Comparison of ENCODE assay signal across 8 cellular contexts in the genomic region with DNA sequence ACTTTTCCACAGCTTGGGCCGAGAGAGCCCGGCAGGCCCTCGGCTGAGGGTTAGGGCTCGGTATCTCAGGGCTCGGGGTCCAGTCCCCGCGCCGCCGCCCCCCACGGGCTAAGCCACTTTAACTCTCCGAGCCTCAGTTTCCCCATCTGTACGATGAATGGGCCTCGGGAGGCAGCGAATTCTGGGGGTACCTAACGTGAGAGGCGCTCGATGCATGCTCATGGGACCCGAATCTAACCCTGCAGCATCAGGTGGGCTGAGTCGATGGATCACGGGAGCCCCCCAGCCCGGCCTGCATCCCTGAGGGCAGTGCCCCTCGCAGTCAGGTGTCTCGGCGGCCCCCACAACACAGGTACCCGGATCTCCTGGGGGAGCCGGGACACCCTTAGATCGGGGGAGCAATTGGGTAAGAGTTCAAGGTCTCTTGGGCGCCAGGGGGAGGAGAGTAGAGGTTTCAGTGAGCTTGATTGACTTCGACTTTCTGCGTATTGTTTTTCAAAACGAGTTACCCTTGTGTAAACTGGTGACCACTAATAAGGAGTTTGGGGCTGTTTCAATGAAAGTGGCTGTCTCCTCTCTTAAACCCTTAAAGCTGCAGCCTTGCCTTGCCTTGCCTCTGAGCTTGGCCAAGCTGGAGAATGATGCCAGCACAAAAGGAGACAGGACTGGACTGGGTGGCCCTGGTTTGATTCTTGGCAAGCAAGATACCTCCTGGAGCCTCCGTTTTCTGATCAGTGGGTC. TPM values are rescaled to one million over a fixed set of nuclear protein-coding genes. Genes with fewer than 3 reads are reported as not detected.
DNase-seq lines count a peak whose midpoint lies in the region; ATAC-seq, FAIRE-seq and TF ChIP-seq lines count a peak whose summit lies in the region.

No MANE protein-coding gene starts in this region.

- TF ChIP-seq POLR2A in right lobe of liver (IDR thresholded peaks at IDR 0.05) (no peak), stomach (IDR thresholded peaks at IDR 0.05) (no peak)

- H3K4me1 Mint-ChIP-seq in chondrocyte (ENCODE audit: low read depth): peaks cover 20% of the 10 kb centered on the region

- H3K4me3 Mint-ChIP-seq in chondrocyte (ENCODE audit: unreplicated experiment): peak overlapping the region; percentile 87

- ATAC-seq in HG02642 (IDR thresholded peaks at IDR 0.05; ENCODE audit: poor library complexity, unreplicated experiment) (peak; percentile 8), right lobe of liver (peak; percentile 2 to 14 (median 4))

- FAIRE-seq in RCC 7860 (lab: Jason Lieb, UNC): no peak

- no peaks in the 10 kb centered on the region for H3K36me3 Mint-ChIP-seq in chondrocyte (ENCODE audit: low read depth)

- H3K4me1 ChIP-seq in right lobe of liver: peaks cover 0 to 12% (median 6%) of the 10 kb centered on the region in 4 donors
- H3K4me1 ChIP-seq in stomach: peaks cover 15 to 53% (median 42%) of the 10 kb centered on the region in 4 donors

- TF ChIP-seq EP300 in stomach (IDR thresholded peaks at IDR 0.05): no peak

- H3K27me3 ChIP-seq in right lobe of liver: no peaks in the 10 kb centered on the region
- H3K27me3 ChIP-seq in stomach: no peaks in the 10 kb centered on the region

- H3K36me3 ChIP-seq in right lobe of liver (no peaks in the 10 kb centered on the region), stomach (no peaks in the 10 kb centered on the region)

- H3K4me3 ChIP-seq in right lobe of liver: peak overlapping the region; percentile 84 to 96 (median 93)
- H3K4me3 ChIP-seq in stomach: peak overlapping the region; percentile 79 to 98 (median 94)

- in situ Hi-C loops in SK-MEL-5 (cut with HindIII; ENCODE audit: low pct_unique_long_range_greater_than_20kb, low sequenced_read_pairs): no loop called here

- peak overlapping the region; percentile 49 for H3K27ac Mint-ChIP-seq in chondrocyte (ENCODE audit: unreplicated experiment)

- peak overlapping the region; percentile 97 to 100 (median 100) for H3K27ac ChIP-seq in right lobe of liver
- H3K27ac ChIP-seq in stomach: peak overlapping the region; percentile 91 to 96 (median 93)

- intact Hi-C loops in right lobe of liver (cut with DNase I) (no loop called here), stomach (cut with DNase I; ENCODE audit: low total_unique reads) (no loop called here)

- peak; percentile 33 for DNase-seq in ELF-1 (ENCODE audit: low read depth, low spot score)
- peak; percentile 35 for DNase-seq in SK-MEL-5 (ENCODE audit: low read depth, low spot score)
- no peak for DNase-seq in chondrocyte (ENCODE audit: low spot score)
- peak in 2 of 3 donors; percentile 32 to 60 for DNase-seq in right lobe of liver
- peak; percentile 38 for DNase-seq in stomach
- no peak for DNase-seq in NCI-H2029 (lab: John Stamatoyannopoulos, UW)
- no peak for DNase-seq in RCC 7860 (ENCODE audit: low spot score)

- H3K9me3 ChIP-seq in right lobe of liver: no peaks in the 10 kb centered on the region
- no peaks in the 10 kb centered on the region for H3K9me3 ChIP-seq in stomach

- no peaks in the 10 kb centered on the region for H3K27me3 Mint-ChIP-seq in chondrocyte (ENCODE audit: low read depth)

- peak; percentile 24 for TF ChIP-seq CTCF in chondrocyte (IDR thresholded peaks at IDR 0.05)
- no peak for TF ChIP-seq CTCF in right lobe of liver (IDR thresholded peaks at IDR 0.05)
- TF ChIP-seq CTCF in stomach (IDR thresholded peaks at IDR 0.05): no peak

- H3K9me3 Mint-ChIP-seq in chondrocyte (ENCODE audit: low read depth): no peaks in the 10 kb centered on the region

- WGBS in right lobe of liver (ENCODE audit: insufficient coverage, low coverage, low lambda C conversion rate, missing lambda C conversion rate): 0% methylated on average over 16 of the region's 32 CpGs
- 0 to 2% (median 1%) methylated on average over 23 to 32 of the region's 32 CpGs for WGBS in stomach, 5 donors

RNA-seq across cellular contexts. Expression of gene POR, which starts 0.6 kb away (rescaled TPM):
- total RNA-seq in SK-MEL-5 (2014; rRNA removed; shearing (Covaris generic)): 136 and 150 TPM in 2 replicates
- polyA plus RNA-seq in SK-MEL-5 (2015; cell fraction: cytosol; rRNA removed): 133 and 134 TPM in 2 replicates
- polyA plus RNA-seq in SK-MEL-5 (2015; cell fraction: nucleus; rRNA removed): 188 and 217 TPM in 2 replicates
- 53.8 to 62.2 TPM (median 55.6 TPM) in 3 replicates for total RNA-seq in chondrocyte
- 1,000 to 10,000 TPM in 1 of 6 experiments, 100 to 1,000 TPM in 5; 370 to 1,042 (median 725) TPM for total RNA-seq in right lobe of liver
- total RNA-seq in stomach: 100 to 1,000 TPM in 1 of 5 donors, 10 to 100 TPM in 4; 36.2 to 304 (median 78.0) TPM
- 10 to 100 TPM; 30.4 to 88.6 (median 42.0) TPM for polyA plus RNA-seq in stomach

RNA-seq across cellular contexts. Expression of gene RHBDD2, which starts 36.8 kb away (rescaled TPM):
- total RNA-seq in SK-MEL-5 (2014; rRNA removed; shearing (Covaris generic)): 70.4 and 83.4 TPM in 2 replicates
- polyA plus RNA-seq in SK-MEL-5 (2015; cell fraction: cytosol; rRNA removed): 149 and 167 TPM in 2 replicates
- polyA plus RNA-seq in SK-MEL-5 (2015; cell fraction: nucleus; rRNA removed): 31.1 and 51.2 TPM in 2 replicates
- total RNA-seq in chondrocyte: 32.0 to 35.6 TPM (median 33.8 TPM) in 3 replicates
- 10 to 100 TPM; 24.4 to 56.1 (median 31.7) TPM for total RNA-seq in right lobe of liver
- total RNA-seq in stomach: 10 to 100 TPM; 15.8 to 95.9 (median 25.0) TPM
- 10 to 100 TPM; 43.9 to 50.4 (median 47.0) TPM for polyA plus RNA-seq in stomach

Comparison
In these comparisons a context has a peak if more than half of its experiments do, and no peak if none do; other contexts are left out.
1. DNase-seq: peak in ELF-1 (single experiment), SK-MEL-5 (single experiment), right lobe of liver (2 of 3) and stomach (single experiment); none in chondrocyte (single experiment), NCI-H2029 (single experiment) and RCC 7860 (single experiment).